Comparison of ENCODE assay signal across 8 cellular contexts in the genomic region with DNA sequence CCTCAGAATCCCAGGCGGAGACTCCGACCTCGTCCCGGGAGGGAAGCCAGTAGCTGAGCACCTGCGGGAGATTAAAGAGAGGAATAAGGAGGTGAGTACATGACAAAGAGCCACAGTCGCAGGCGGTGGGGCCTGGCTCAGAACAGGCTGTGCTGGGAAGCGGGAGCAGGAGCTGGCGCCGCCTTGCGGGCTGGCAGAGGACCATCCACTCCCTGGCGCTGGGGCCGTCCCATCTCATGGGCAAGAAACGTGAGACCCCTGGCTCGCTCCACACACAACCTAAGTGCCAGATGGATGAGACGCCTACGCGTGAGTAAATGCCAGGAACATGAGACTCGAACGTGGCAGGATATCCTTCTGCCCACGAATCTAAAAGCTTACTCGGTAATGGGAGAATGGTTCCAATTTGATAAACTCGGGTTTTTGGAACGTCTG. TPM values are rescaled to one million over a fixed set of nuclear protein-coding genes. Genes with fewer than 3 reads are reported as not detected.
DNase-seq lines count a peak whose midpoint lies in the region; ATAC-seq and TF ChIP-seq lines count a peak whose summit lies in the region.

No MANE protein-coding gene starts in this region.

- TF ChIP-seq CTCF in RWPE1 (conservative IDR thresholded peaks at IDR 0.05; ENCODE audit: low read depth), result peak; percentile 88

- intact Hi-C loops in activated naive CD4-positive, alpha-beta T cell treated with anti-CD3 and anti-CD28 coated beads for 36 hours (cut with micrococcal nuclease), result no loop called here

- CTCF ChIA-PET in activated naive CD4-positive, alpha-beta T cell treated with anti-CD3 and anti-CD28 coated beads for 36 hours (lab: Charles Lee), result no interaction called here
- CTCF ChIA-PET in RWPE1 (lab: Yijun Ruan, JAX), result interaction anchor here (0.6 to 1.8 kb wide), 6 partner anchors 9 to 229 kb away, joined by 3 to 5 read pairs (median 3); no protein-coding TSS in a partner anchor

- H3K4me3 Mint-ChIP-seq in activated naive CD4-positive, alpha-beta T cell treated with anti-CD3 and anti-CD28 coated beads for 36 hours, result no peak overlapping the region

- peak overlapping the region; percentile 65 for H3K27ac ChIP-seq in RWPE1

- H3K9me3 Mint-ChIP-seq in activated naive CD4-positive, alpha-beta T cell treated with anti-CD3 and anti-CD28 coated beads for 36 hours, result no peaks in the 10 kb centered on the region

- POLR2A ChIA-PET in RWPE1 (lab: Yijun Ruan, JAX; ENCODE audit: low non-redundant PET), result interaction anchor here (1.2 kb wide), 1 partner anchor 8 kb away, joined by 3 read pairs; no protein-coding TSS in a partner anchor

- peak; percentile 46 for DNase-seq in activated naive CD4-positive, alpha-beta T cell treated with Interleukin-2 at 50 U/mL for 16 hours
- no peak for DNase-seq in activated naive CD4-positive, alpha-beta T cell treated with anti-CD3 and anti-CD28 coated beads for 36 hours
- DNase-seq in RWPE1 (ENCODE audit: low spot score) (peak; percentile 52), middle frontal gyrus (ENCODE audit: extremely low spot score, low spot score) (peak; percentile 75), DMS53 treated with DMSO at 0.1 percent for 48 hours (lab: John Stamatoyannopoulos, UW; ENCODE audit: unreplicated experiment) (no peak), RPMI8226 (no peak)

- H3K27ac Mint-ChIP-seq in activated naive CD4-positive, alpha-beta T cell treated with anti-CD3 and anti-CD28 coated beads for 36 hours, result no peak overlapping the region

- H3K27me3 Mint-ChIP-seq in activated naive CD4-positive, alpha-beta T cell treated with anti-CD3 and anti-CD28 coated beads for 36 hours (ENCODE audit: low read depth), result no peaks in the 10 kb centered on the region

- ATAC-seq in esophagus mucosa (peak; percentile 78), GM18858 (IDR thresholded peaks at IDR 0.05; ENCODE audit: unreplicated experiment) (no peak)

- H3K4me1 Mint-ChIP-seq in activated naive CD4-positive, alpha-beta T cell treated with anti-CD3 and anti-CD28 coated beads for 36 hours (ENCODE audit: low read depth), result peaks cover 12% of the 10 kb centered on the region

- H3K36me3 Mint-ChIP-seq in activated naive CD4-positive, alpha-beta T cell treated with anti-CD3 and anti-CD28 coated beads for 36 hours (ENCODE audit: low read depth), result peaks cover 6% of the 10 kb centered on the region

RNA-seq across cellular contexts. Expression of gene CEND1, which starts 6.3 kb away (rescaled TPM):
- total RNA-seq in activated naive CD4-positive, alpha-beta T cell treated with anti-CD3 and anti-CD28 coated beads for 36 hours, result under 1 TPM in 1 of 2 experiments, not detected in 1; 0.17 TPM
- not detected for total RNA-seq in esophagus mucosa

RNA-seq across cellular contexts. Expression of gene GATD1, which starts 6.3 kb away (rescaled TPM):
- 10 to 100 TPM; 33.0 to 34.3 TPM for total RNA-seq in activated naive CD4-positive, alpha-beta T cell treated with anti-CD3 and anti-CD28 coated beads for 36 hours
- total RNA-seq in esophagus mucosa, result 38.4 TPM

RNA-seq across cellular contexts. Expression of gene SLC25A22, which starts 14.5 kb away (rescaled TPM):
- total RNA-seq in activated naive CD4-positive, alpha-beta T cell treated with anti-CD3 and anti-CD28 coated beads for 36 hours, result 10 to 100 TPM; 19.1 to 21.8 TPM
- total RNA-seq in esophagus mucosa, result 11.0 TPM

RNA-seq across cellular contexts. Expression of gene PIDD1, which starts 21.4 kb away (rescaled TPM):
- total RNA-seq in activated naive CD4-positive, alpha-beta T cell treated with anti-CD3 and anti-CD28 coated beads for 36 hours, result 10 to 100 TPM; 43.2 to 45.2 TPM
- total RNA-seq in esophagus mucosa, result 7.6 TPM

RNA-seq across cellular contexts. Expression of gene RPLP2, which starts 26.2 kb away (rescaled TPM):
- total RNA-seq in activated naive CD4-positive, alpha-beta T cell treated with anti-CD3 and anti-CD28 coated beads for 36 hours, result 1,000 to 10,000 TPM; 3,807 to 3,940 TPM
- 2,043 TPM for total RNA-seq in esophagus mucosa

Comparison
In these comparisons a context has a peak if more than half of its experiments do, and no peak if none do; other contexts are left out.
1. DNase-seq: peak in activated naive CD4-positive, alpha-beta T cell treated with Interleukin-2 at 50 U/mL for 16 hours (single experiment), RWPE1 (single experiment) and middle frontal gyrus (single experiment); none in activated naive CD4-positive, alpha-beta T cell treated with anti-CD3 and anti-CD28 coated beads for 36 hours (single experiment), DMS53 treated with DMSO at 0.1 percent for 48 hours (single experiment) and RPMI8226 (single experiment).